ENCODE assay signal across 22 cellular contexts in genomic region chr15:64828985-64829384, GRCh38. TPM values are rescaled to one million over a fixed set of nuclear protein-coding genes. Genes with fewer than 3 reads are reported as not detected.
"Had no signal": no experiment of that assay in that cellular context is flagged by ENCODE, and none has a peak within 500 bp of the region (broad histone marks: within the 10 kb centered on the region; RNA-seq: fewer than 3 reads in every experiment).

No MANE protein-coding gene starts in this region.

- H3K27me3 ChIP-seq: adrenal gland, brain microvascular endothelial cell, gastrocnemius medialis, right atrium auricular region had no signal

- H3K27ac ChIP-seq: adrenal gland, brain microvascular endothelial cell, epithelial cell of prostate, gastrocnemius medialis, heart left ventricle, right atrium auricular region, skin epidermis, transverse colon had no signal

- H3K36me3 ChIP-seq: adrenal gland, brain microvascular endothelial cell, gastrocnemius medialis, heart left ventricle, right atrium auricular region, transverse colon had no signal

- H3K9me3 ChIP-seq: adrenal gland, gastrocnemius medialis, heart left ventricle, right atrium auricular region, transverse colon had no signal

- DNase-seq: activated CD4-positive, alpha-beta T cell treated with anti-CD3 and anti-CD28 coated beads for 48 hours; activated CD8-positive, alpha-beta T cell treated with anti-CD3 and anti-CD28 coated beads for 36 hours; activated effector memory CD4-positive, alpha-beta T cell treated with anti-CD3 and anti-CD28 coated beads, Interleukin-2, amount 50 U/mL, for 16 hours; activated T-cell treated with anti-CD3 and anti-CD28 coated beads, Interleukin-2, amount 50 U/mL, for 4 hours; adrenal gland; brain microvascular endothelial cell; cerebellar nuclear complex; effector memory CD4-positive, alpha-beta T cell; gastrocnemius medialis; heart left ventricle; immature natural killer cell; stimulated activated CD4-positive, alpha-beta T cell treated with anti-CD3 and anti-CD28 coated beads, Interleukin-15, amount 100 ng/mL, for 24 hours; stimulated activated CD4-positive, alpha-beta T cell treated with anti-CD3 and anti-CD28 coated beads, Interleukin-4, amount 100 ng/mL, for 1 hour; stimulated activated naive CD4-positive, alpha-beta T cell treated with Interleukin-2 at 50 U/mL for 16 hours; T-helper 2 cell; transverse colon had no signal

- ATAC-seq: activated CD8-positive, alpha-beta T cell treated with anti-CD3 and anti-CD28 coated beads for 36 hours; activated T-cell treated with anti-CD3 and anti-CD28 coated beads, Interleukin-2, amount 50 U/mL, for 4 hours; gastrocnemius medialis; heart left ventricle; WTC11 had no signal

- H3K4me3 ChIP-seq: adrenal gland, gastrocnemius medialis, heart left ventricle, right atrium auricular region, skin epidermis, transverse colon had no signal

RNA-seq across cellular contexts. Expression of gene RBPMS2, which starts 53.6 kb away (rescaled TPM):
- total RNA-seq: activated CD8-positive, alpha-beta T cell treated with anti-CD3 and anti-CD28 coated beads for 36 hours; fibroblast of lung had no signal
- polyA plus RNA-seq: neural cell had no signal
